In genomic region chr14:53509227-53509822, GRCh38 we compare ENCODE assay signal across 11 cellular contexts.
DNase-seq lines count a peak whose midpoint lies in the region; ATAC-seq and TF ChIP-seq lines count a peak whose summit lies in the region.
"Had no signal": no experiment of that assay in that cellular context is flagged by ENCODE, and none has a peak within 500 bp of the region (broad histone marks: within the 10 kb centered on the region; RNA-seq: fewer than 3 reads in every experiment).

No MANE protein-coding gene starts in this region.

- DNase-seq in GM23248 (peak; percentile 72), MCF 10A (ENCODE audit: unreplicated experiment) (peak; percentile 49), islet precursor cell (peak; percentile 74), smooth muscle cell (lab: John Stamatoyannopoulos, UW; ENCODE audit: unreplicated experiment) (no peak), 8988T (no peak), trophoblast cell (no peak), OCI-M2 (lab: John Stamatoyannopoulos, UW; ENCODE audit: unreplicated experiment) (no peak)
- DNase-seq: DMS53, PC-9, posterior cingulate gyrus had no signal

- H2BK120ac ChIP-seq in trophoblast cell (ENCODE audit: insufficient read depth, low read length, poor library complexity), result no peak overlapping the region

- H3K9me3 ChIP-seq in GM23248 (ENCODE audit: low read depth), result no peaks in the 10 kb centered on the region
- no peaks in the 10 kb centered on the region for H3K9me3 ChIP-seq in smooth muscle cell (replicated peaks; ENCODE audit: low read depth)
- no peaks in the 10 kb centered on the region for H3K9me3 ChIP-seq in trophoblast cell (ENCODE audit: insufficient read depth, low read depth, low read length)

- no peaks in the 10 kb centered on the region for H3K27me3 ChIP-seq in GM23248 (replicated peaks; ENCODE audit: insufficient read depth)
- H3K27me3 ChIP-seq in smooth muscle cell (ENCODE audit: low read depth), result no peaks in the 10 kb centered on the region
- no peaks in the 10 kb centered on the region for H3K27me3 ChIP-seq in trophoblast cell (ENCODE audit: insufficient read depth, low read length)

- no peaks in the 10 kb centered on the region for H3K79me1 ChIP-seq in trophoblast cell (ENCODE audit: low read length)

- POLR2A ChIA-PET in MCF 10A (lab: Yijun Ruan, JAX), result interaction anchor here (0.5 to 2.2 kb wide), 12 partner anchors 9 to 508 kb away, joined by 3 to 25 read pairs (median 4); no protein-coding TSS in a partner anchor

- peaks cover 15% of the 10 kb centered on the region for H3K4me1 ChIP-seq in GM23248 (ENCODE audit: insufficient read depth)
- no peaks in the 10 kb centered on the region for H3K4me1 ChIP-seq in smooth muscle cell (ENCODE audit: low read depth)
- no peaks in the 10 kb centered on the region for H3K4me1 ChIP-seq in trophoblast cell (ENCODE audit: control insufficient read depth in 1 of 2, insufficient read depth in 2 of 2, low read length in 2 of 2)

- peaks cover 5% of the 10 kb centered on the region for H3K36me3 Mint-ChIP-seq in MCF 10A (ENCODE audit: insufficient read depth, unreplicated experiment)

- H2AK5ac ChIP-seq in trophoblast cell (ENCODE audit: low read length), result no peak overlapping the region

- H2BK5ac ChIP-seq in trophoblast cell (ENCODE audit: low read depth, low read length, poor library complexity), result no peak overlapping the region

- H2AFZ ChIP-seq in GM23248 (peak overlapping the region; percentile 68), smooth muscle cell (ENCODE audit: low read depth) (peak overlapping the region; percentile 56), trophoblast cell (ENCODE audit: insufficient read depth, low read length, poor library complexity) (no peak overlapping the region)
- H2AFZ ChIP-seq: PC-9 had no signal

- H3K27ac Mint-ChIP-seq in MCF 10A (ENCODE audit: low read depth, unreplicated experiment), result peak overlapping the region; percentile 91

- WGBS in GM23248 (ENCODE audit: low coverage in 1 of 2, low lambda C conversion rate in 2 of 2, missing lambda C conversion rate in 2 of 2), 2 experiments, result 25 to 28% methylated on average over 7 of the region's 7 CpGs
- WGBS in smooth muscle cell (ENCODE audit: low lambda C conversion rate), result 18% methylated on average over 7 of the region's 7 CpGs
- no CpG with 5 or more reads among the region's 7 CpGs for WGBS in trophoblast cell (ENCODE audit: extremely low coverage, insufficient coverage, insufficient read length)

- peaks cover 22% of the 10 kb centered on the region for H3K4me1 Mint-ChIP-seq in MCF 10A (ENCODE audit: insufficient read depth, unreplicated experiment)

- H3K9me3 Mint-ChIP-seq in MCF 10A (ENCODE audit: unreplicated experiment), result peaks cover 13% of the 10 kb centered on the region

- H3K36me3 ChIP-seq in GM23248 (ENCODE audit: low read depth), result no peaks in the 10 kb centered on the region
- no peaks in the 10 kb centered on the region for H3K36me3 ChIP-seq in smooth muscle cell (ENCODE audit: low read depth)
- H3K36me3 ChIP-seq in trophoblast cell (ENCODE audit: control insufficient read depth in 1 of 2, insufficient read depth in 2 of 2, low read length in 2 of 2), result no peaks in the 10 kb centered on the region

- peak overlapping the region; percentile 43 for H3K4me2 ChIP-seq in GM23248 (ENCODE audit: unreplicated experiment)
- peak overlapping the region; percentile 15 for H3K4me2 ChIP-seq in smooth muscle cell
- no peak overlapping the region for H3K4me2 ChIP-seq in trophoblast cell (ENCODE audit: low read length)
- H3K4me2 ChIP-seq: PC-9 had no signal

- CTCF ChIA-PET in MCF 10A (lab: Yijun Ruan, JAX), result interaction anchor here (0.6 to 2.1 kb wide), 3 partner anchors 10 to 607 kb away, joined by 3 to 13 read pairs (median 4); no protein-coding TSS in a partner anchor

- H3K4me3 ChIP-seq in GM23248 (no peak overlapping the region), smooth muscle cell (no peak overlapping the region), trophoblast cell (ENCODE audit: low read depth, low read length) (no peak overlapping the region)
- H3K4me3 ChIP-seq: PC-9 had no signal

- no peaks in the 10 kb centered on the region for H3K9me2 ChIP-seq in GM23248 (ENCODE audit: insufficient read depth)

- no peak overlapping the region for H3K23ac ChIP-seq in trophoblast cell (ENCODE audit: low read length)

- H4K20me1 ChIP-seq in GM23248 (ENCODE audit: insufficient read depth) (no peaks in the 10 kb centered on the region), smooth muscle cell (ENCODE audit: low read depth) (no peaks in the 10 kb centered on the region)

- TF ChIP-seq CTCF in MCF 10A (IDR thresholded peaks at IDR 0.05; ENCODE audit: unreplicated experiment), result no peak
- TF ChIP-seq CTCF in smooth muscle cell (IDR thresholded peaks at IDR 0.05; ENCODE audit: borderline replicate concordance, insufficient read depth, poor library complexity, severe bottlenecking), result no peak

- no peak overlapping the region for H4K91ac ChIP-seq in trophoblast cell (ENCODE audit: low read depth, low read length)

- H3K27me3 Mint-ChIP-seq in MCF 10A (ENCODE audit: insufficient read depth, unreplicated experiment), result no peaks in the 10 kb centered on the region

- no peak overlapping the region for H3K4ac ChIP-seq in trophoblast cell (ENCODE audit: low read depth, low read length)

- intact Hi-C loops in MCF 10A (cut with micrococcal nuclease), result no loop called here

- H3F3A ChIP-seq in GM23248 (ENCODE audit: insufficient read depth) (peaks cover 12% of the 10 kb centered on the region; the same call in 1 of the 2 replicates), smooth muscle cell (ENCODE audit: low read depth) (no peaks in the 10 kb centered on the region)

- H3K9ac ChIP-seq in GM23248, result peak overlapping the region; percentile 24
- no peak overlapping the region for H3K9ac ChIP-seq in smooth muscle cell (ENCODE audit: low read depth)
- H3K9ac ChIP-seq in trophoblast cell (ENCODE audit: low read length), result no peak overlapping the region

- no peaks in the 10 kb centered on the region for H3K79me2 ChIP-seq in GM23248 (ENCODE audit: insufficient read depth)
- H3K79me2 ChIP-seq in smooth muscle cell (ENCODE audit: low read depth), result no peaks in the 10 kb centered on the region
- H3K79me2 ChIP-seq in trophoblast cell (ENCODE audit: control insufficient read depth, insufficient read depth, low read length, poor library complexity), result no peaks in the 10 kb centered on the region

- H3K14ac ChIP-seq in trophoblast cell (ENCODE audit: low read length), result no peak overlapping the region

- no TSS peak for BruUV-seq in MCF 10A (replicated peaks; lab: Mats Ljungman, UMichigan)

- peak overlapping the region; percentile 64 for H3K27ac ChIP-seq in GM23248
- peak overlapping the region; percentile 55 for H3K27ac ChIP-seq in smooth muscle cell (ENCODE audit: low read depth)
- no peak overlapping the region for H3K27ac ChIP-seq in trophoblast cell (ENCODE audit: low read depth, low read length)
- H3K27ac ChIP-seq: PC-9 had no signal

- no peak for ATAC-seq in HG03432 (IDR thresholded peaks at IDR 0.05; ENCODE audit: unreplicated experiment)

- no peak overlapping the region for H4K8ac ChIP-seq in trophoblast cell (ENCODE audit: low read depth, low read length)

- H3K4me3 Mint-ChIP-seq in MCF 10A (ENCODE audit: unreplicated experiment), result peak overlapping the region; percentile 9

- H2BK12ac ChIP-seq in trophoblast cell (ENCODE audit: low read length), result no peak overlapping the region

- no peak overlapping the region for H3K18ac ChIP-seq in trophoblast cell (ENCODE audit: low read length)

- H4K12ac ChIP-seq in trophoblast cell (ENCODE audit: low read depth, low read length), result no peak overlapping the region

- in situ Hi-C loops in GM23248 (cut with MboI), result no loop called here

Comparison
In these comparisons a context has a peak if more than half of its experiments do, and no peak if none do; other contexts are left out.
1. DNase-seq: peak in GM23248 (single experiment), MCF 10A (single experiment) and islet precursor cell (single experiment); none in smooth muscle cell (single experiment), 8988T (single experiment), trophoblast cell (0 of 2) and OCI-M2 (single experiment).